ENCODE assay signal across 10 cellular contexts in genomic region chr2:179274749-179275148, GRCh38.
DNase-seq lines count a peak whose midpoint lies in the region; ATAC-seq and FAIRE-seq lines count a peak whose summit lies in the region.
"Had no signal": no experiment of that assay in that cellular context is flagged by ENCODE, and none has a peak within 500 bp of the region (broad histone marks: within the 10 kb centered on the region; RNA-seq: fewer than 3 reads in every experiment).

No MANE protein-coding gene starts in this region.

- DNase-seq in germinal center (ENCODE audit: low spot score) (peak; percentile 58), GDM1 (lab: John Stamatoyannopoulos, UW) (no peak), NCI-H2171 treated with DMSO at 0.1 percent for 48 hours (lab: John Stamatoyannopoulos, UW) (no peak), urothelium cell line (ENCODE audit: low spot score) (no peak), dedifferentiated amniotic fluid mesenchymal stem cell (ENCODE audit: extremely low spot score) (no peak)
- DNase-seq: naive thymus-derived CD4-positive, alpha-beta T cell; NCI-H1417 treated with DMSO at 0.1 percent for 48 hours had no signal

- ATAC-seq in GM18508 (IDR thresholded peaks at IDR 0.05; ENCODE audit: insufficient read depth, unreplicated experiment): peak; percentile 97
- ATAC-seq in GM21528 (IDR thresholded peaks at IDR 0.05; ENCODE audit: low FRiP score, unreplicated experiment): peak; percentile 91
- peak; percentile 98 for ATAC-seq in HG03460 (IDR thresholded peaks at IDR 0.05; ENCODE audit: unreplicated experiment)
- ATAC-seq: naive thymus-derived CD4-positive, alpha-beta T cell had no signal

- no peak for FAIRE-seq in urothelium cell line (lab: Jason Lieb, UNC)
